ENCODE assay signal across 14 cellular contexts in the genomic region with DNA sequence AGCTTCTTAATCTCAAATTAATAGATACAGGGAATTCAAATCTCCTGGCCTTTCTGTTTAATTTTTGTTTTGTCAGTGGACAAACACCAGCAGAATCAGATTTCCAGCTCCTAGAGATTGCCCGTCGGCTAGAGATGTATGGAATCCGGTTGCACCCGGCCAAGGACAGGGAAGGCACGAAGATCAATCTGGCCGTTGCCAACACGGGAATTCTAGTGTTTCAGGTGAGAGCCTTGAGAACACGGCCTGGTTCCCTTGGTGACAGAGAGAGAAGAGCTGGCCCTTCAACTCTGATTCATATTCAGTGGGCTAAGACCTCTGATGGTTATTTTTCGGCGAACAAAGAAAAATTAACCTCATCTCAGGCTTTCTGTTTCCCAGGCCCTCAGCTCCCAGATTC.
"Had no signal": no experiment of that assay in that cellular context is flagged by ENCODE, and none has a peak within 500 bp of the region (broad histone marks: within the 10 kb centered on the region; RNA-seq: fewer than 3 reads in every experiment).

No MANE protein-coding gene starts in this region.

- H3K36me3 ChIP-seq: uterus had no signal

- H3K4me1 ChIP-seq: uterus had no signal

- H3K9me3 ChIP-seq: heart left ventricle, stomach, thoracic aorta, uterus had no signal

- H3K27ac ChIP-seq: brain microvascular endothelial cell, heart left ventricle, thoracic aorta, uterus had no signal

- H3K36me3 Mint-ChIP-seq: natural killer cell had no signal

- H3K4me1 Mint-ChIP-seq: activated T-helper 17 cell treated with anti-CD3 and anti-CD28 coated beads, Interleukin-2, amount 50 U/mL, for 72 hours; natural killer cell had no signal

- H3K27me3 ChIP-seq: brain microvascular endothelial cell, heart left ventricle, stomach, uterus had no signal

- H3K4me3 ChIP-seq: heart left ventricle, stomach, thoracic aorta, uterus had no signal

- H3K4me3 Mint-ChIP-seq: activated T-helper 17 cell treated with anti-CD3 and anti-CD28 coated beads, Interleukin-2, amount 50 U/mL, for 72 hours; natural killer cell had no signal

- DNase-seq: activated naive CD4-positive, alpha-beta T cell treated with Interleukin-2 at 50 U/mL for 16 hours; anterior cingulate cortex; brain microvascular endothelial cell; effector CD8-positive, alpha-beta T cell; foreskin melanocyte; heart left ventricle; left cardiac atrium; natural killer cell; stimulated activated CD4-positive, alpha-beta T cell treated with anti-CD3 and anti-CD28 coated beads, Interleukin-12 subunit alpha, Interleukin-12 subunit beta, amount 100 ng/mL, for 4 hours; stimulated activated CD4-positive, alpha-beta T cell treated with anti-CD3 and anti-CD28 coated beads, Interleukin-2, amount 100 ng/mL, for 24 hours; stomach; uterus had no signal

- H3K27ac Mint-ChIP-seq: activated T-helper 17 cell treated with anti-CD3 and anti-CD28 coated beads, Interleukin-2, amount 50 U/mL, for 72 hours; natural killer cell had no signal

- H3K9me3 Mint-ChIP-seq: activated T-helper 17 cell treated with anti-CD3 and anti-CD28 coated beads, Interleukin-2, amount 50 U/mL, for 72 hours; natural killer cell had no signal
